ENCODE assay signal across 1 cellular context in the genomic region with DNA sequence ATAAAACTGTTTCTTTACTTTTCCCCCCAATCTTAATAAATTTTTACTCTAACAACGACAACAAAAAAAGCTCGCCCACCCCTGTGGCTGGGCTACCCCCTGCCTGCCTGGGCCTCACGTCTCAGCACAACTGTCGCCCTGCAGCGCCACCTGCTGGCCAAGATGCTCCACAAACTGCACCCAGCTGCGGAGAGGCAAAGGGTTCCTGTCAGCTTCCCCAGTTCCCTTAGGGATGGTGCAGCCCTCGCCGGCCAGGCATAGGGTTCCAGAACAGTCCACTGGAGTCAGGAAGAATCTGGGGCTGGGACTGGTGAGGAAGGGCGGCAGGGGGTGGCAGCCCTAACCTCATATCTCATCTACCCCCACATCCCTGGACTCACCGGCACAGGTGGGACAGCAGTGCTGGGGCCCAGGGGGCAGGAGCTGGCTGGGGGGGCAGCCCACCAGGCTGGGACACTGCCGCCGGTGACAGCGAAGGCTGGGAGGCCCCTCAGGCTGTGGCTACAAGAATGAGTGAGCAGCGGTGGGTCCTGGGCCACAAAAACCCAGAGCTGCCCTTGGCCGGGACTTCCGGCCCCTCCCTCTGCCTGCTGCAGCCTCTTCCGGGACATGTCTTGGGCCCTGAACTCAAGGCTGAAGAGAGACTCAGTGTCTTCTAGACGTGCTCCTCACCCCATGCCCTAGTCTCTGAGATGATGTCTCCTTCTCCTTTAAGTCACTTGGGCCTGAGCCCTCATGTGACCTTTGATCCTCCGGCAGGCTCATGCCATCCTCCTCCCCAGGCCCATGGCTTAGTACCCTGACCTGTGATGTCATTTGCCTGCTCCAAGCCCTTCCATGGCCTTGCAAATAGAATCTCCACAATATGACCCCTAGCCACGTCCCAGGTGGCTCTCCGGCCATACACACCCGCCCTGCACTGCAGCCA.
TF ChIP-seq lines count a peak whose summit lies in the region.

No MANE protein-coding gene starts in this region.

TF ChIP-seq in K562, 482 proteins besides CTCF, POLR2A, EP300 and RAD21 (continued from another document and continues in another):
- TF ChIP-seq, protein P1, sequence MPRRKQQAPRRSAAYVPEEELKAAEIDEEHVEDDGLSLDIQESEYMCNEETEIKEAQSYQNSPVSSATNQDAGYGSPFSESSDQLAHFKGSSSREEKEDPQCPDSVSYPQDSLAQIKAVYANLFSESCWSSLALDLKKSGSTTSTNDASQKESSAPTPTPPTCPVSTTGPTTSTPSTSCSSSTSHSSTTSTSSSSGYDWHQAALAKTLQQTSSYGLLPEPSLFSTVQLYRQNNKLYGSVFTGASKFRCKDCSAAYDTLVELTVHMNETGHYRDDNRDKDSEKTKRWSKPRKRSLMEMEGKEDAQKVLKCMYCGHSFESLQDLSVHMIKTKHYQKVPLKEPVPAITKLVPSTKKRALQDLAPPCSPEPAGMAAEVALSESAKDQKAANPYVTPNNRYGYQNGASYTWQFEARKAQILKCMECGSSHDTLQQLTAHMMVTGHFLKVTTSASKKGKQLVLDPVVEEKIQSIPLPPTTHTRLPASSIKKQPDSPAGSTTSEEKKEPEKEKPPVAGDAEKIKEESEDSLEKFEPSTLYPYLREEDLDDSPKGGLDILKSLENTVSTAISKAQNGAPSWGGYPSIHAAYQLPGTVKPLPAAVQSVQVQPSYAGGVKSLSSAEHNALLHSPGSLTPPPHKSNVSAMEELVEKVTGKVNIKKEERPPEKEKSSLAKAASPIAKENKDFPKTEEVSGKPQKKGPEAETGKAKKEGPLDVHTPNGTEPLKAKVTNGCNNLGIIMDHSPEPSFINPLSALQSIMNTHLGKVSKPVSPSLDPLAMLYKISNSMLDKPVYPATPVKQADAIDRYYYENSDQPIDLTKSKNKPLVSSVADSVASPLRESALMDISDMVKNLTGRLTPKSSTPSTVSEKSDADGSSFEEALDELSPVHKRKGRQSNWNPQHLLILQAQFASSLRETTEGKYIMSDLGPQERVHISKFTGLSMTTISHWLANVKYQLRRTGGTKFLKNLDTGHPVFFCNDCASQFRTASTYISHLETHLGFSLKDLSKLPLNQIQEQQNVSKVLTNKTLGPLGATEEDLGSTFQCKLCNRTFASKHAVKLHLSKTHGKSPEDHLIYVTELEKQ (CRISPR knock-in tag; IDR thresholded peaks at IDR 0.05), result no peak
- TF ChIP-seq RBM17 (IDR thresholded peaks at IDR 0.05; ENCODE audit: borderline replicate concordance, low read depth, low read length) (no peak), ZNF695 (CRISPR knock-in tag; IDR thresholded peaks at IDR 0.05) (no peak), SMARCA4 (IDR thresholded peaks at IDR 0.05) (0 out of 2 replicates have a peak, but pooled peaks have one; percentile 46), ELF1 (tag; IDR thresholded peaks at IDR 0.05) (no peak), ZBTB7A (IDR thresholded peaks at IDR 0.05; ENCODE audit: borderline replicate concordance, control insufficient read depth, low read depth, low read length) (peak; percentile 96), POU5F1 (IDR thresholded peaks at IDR 0.05; ENCODE audit: borderline replicate concordance, low read depth, low read length, partially characterized antibody) (no peak), NEUROD1 (IDR thresholded peaks at IDR 0.05; ENCODE audit: borderline replicate concordance, low read depth, low read length, partially characterized antibody) (no peak), ZNF12 (CRISPR knock-in tag; IDR thresholded peaks at IDR 0.05) (peak; percentile 30; the same call in 1 of the 2 replicates), CC2D1A (IDR thresholded peaks at IDR 0.05) (peak; percentile 68; the same call in 1 of the 2 replicates), ZNF311 (CRISPR knock-in tag; IDR thresholded peaks at IDR 0.05) (no peak), SUPT5H (IDR thresholded peaks at IDR 0.05) (no peak), FOS (IDR thresholded peaks at IDR 0.05; ENCODE audit: extremely low read depth, insufficient read length) (no peak), ZNF232 (CRISPR knock-in tag; IDR thresholded peaks at IDR 0.05) (no peak), ZNF830 (CRISPR knock-in tag; IDR thresholded peaks at IDR 0.05) (no peak), NFXL1 (CRISPR knock-in tag; IDR thresholded peaks at IDR 0.05) (0 out of 2 replicates have a peak, but pooled peaks have one; percentile 38), ZNF431 (CRISPR knock-in tag; IDR thresholded peaks at IDR 0.05) (no peak), NFYB (IDR thresholded peaks at IDR 0.05; ENCODE audit: extremely low read depth, insufficient read length) (no peak), ETV5 (CRISPR knock-in tag; IDR thresholded peaks at IDR 0.05; ENCODE audit: low read depth) (no peak), PHTF2 (CRISPR knock-in tag; IDR thresholded peaks at IDR 0.05) (no peak), ATF7 (IDR thresholded peaks at IDR 0.05) (0 out of 2 replicates have a peak, but pooled peaks have one; percentile 46), HDGF (IDR thresholded peaks at IDR 0.05) (no peak)
- TF ChIP-seq, protein P2, sequence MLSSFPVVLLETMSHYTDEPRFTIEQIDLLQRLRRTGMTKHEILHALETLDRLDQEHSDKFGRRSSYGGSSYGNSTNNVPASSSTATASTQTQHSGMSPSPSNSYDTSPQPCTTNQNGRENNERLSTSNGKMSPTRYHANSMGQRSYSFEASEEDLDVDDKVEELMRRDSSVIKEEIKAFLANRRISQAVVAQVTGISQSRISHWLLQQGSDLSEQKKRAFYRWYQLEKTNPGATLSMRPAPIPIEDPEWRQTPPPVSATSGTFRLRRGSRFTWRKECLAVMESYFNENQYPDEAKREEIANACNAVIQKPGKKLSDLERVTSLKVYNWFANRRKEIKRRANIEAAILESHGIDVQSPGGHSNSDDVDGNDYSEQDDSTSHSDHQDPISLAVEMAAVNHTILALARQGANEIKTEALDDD (IDR thresholded peaks at IDR 0.05), result no peak
- TF ChIP-seq, protein P3, sequence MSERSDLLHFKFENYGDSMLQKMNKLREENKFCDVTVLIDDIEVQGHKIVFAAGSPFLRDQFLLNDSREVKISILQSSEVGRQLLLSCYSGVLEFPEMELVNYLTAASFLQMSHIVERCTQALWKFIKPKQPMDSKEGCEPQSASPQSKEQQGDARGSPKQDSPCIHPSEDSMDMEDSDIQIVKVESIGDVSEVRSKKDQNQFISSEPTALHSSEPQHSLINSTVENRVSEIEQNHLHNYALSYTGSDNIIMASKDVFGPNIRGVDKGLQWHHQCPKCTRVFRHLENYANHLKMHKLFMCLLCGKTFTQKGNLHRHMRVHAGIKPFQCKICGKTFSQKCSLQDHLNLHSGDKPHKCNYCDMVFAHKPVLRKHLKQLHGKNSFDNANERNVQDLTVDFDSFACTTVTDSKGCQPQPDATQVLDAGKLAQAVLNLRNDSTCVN (CRISPR knock-in tag; IDR thresholded peaks at IDR 0.05), result 0 out of 2 replicates have a peak, but pooled peaks have one; percentile 9
- TF ChIP-seq, protein P4, sequence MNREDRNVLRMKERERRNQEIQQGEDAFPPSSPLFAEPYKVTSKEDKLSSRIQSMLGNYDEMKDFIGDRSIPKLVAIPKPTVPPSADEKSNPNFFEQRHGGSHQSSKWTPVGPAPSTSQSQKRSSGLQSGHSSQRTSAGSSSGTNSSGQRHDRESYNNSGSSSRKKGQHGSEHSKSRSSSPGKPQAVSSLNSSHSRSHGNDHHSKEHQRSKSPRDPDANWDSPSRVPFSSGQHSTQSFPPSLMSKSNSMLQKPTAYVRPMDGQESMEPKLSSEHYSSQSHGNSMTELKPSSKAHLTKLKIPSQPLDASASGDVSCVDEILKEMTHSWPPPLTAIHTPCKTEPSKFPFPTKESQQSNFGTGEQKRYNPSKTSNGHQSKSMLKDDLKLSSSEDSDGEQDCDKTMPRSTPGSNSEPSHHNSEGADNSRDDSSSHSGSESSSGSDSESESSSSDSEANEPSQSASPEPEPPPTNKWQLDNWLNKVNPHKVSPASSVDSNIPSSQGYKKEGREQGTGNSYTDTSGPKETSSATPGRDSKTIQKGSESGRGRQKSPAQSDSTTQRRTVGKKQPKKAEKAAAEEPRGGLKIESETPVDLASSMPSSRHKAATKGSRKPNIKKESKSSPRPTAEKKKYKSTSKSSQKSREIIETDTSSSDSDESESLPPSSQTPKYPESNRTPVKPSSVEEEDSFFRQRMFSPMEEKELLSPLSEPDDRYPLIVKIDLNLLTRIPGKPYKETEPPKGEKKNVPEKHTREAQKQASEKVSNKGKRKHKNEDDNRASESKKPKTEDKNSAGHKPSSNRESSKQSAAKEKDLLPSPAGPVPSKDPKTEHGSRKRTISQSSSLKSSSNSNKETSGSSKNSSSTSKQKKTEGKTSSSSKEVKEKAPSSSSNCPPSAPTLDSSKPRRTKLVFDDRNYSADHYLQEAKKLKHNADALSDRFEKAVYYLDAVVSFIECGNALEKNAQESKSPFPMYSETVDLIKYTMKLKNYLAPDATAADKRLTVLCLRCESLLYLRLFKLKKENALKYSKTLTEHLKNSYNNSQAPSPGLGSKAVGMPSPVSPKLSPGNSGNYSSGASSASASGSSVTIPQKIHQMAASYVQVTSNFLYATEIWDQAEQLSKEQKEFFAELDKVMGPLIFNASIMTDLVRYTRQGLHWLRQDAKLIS (CRISPR knock-in tag; IDR thresholded peaks at IDR 0.05), result 0 out of 2 replicates have a peak, but pooled peaks have one; percentile 26
- TF ChIP-seq, protein P5, sequence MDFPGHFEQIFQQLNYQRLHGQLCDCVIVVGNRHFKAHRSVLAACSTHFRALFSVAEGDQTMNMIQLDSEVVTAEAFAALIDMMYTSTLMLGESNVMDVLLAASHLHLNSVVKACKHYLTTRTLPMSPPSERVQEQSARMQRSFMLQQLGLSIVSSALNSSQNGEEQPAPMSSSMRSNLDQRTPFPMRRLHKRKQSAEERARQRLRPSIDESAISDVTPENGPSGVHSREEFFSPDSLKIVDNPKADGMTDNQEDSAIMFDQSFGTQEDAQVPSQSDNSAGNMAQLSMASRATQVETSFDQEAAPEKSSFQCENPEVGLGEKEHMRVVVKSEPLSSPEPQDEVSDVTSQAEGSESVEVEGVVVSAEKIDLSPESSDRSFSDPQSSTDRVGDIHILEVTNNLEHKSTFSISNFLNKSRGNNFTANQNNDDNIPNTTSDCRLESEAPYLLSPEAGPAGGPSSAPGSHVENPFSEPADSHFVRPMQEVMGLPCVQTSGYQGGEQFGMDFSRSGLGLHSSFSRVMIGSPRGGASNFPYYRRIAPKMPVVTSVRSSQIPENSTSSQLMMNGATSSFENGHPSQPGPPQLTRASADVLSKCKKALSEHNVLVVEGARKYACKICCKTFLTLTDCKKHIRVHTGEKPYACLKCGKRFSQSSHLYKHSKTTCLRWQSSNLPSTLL (IDR thresholded peaks at IDR 0.05), result no peak
- TF ChIP-seq, protein P6, sequence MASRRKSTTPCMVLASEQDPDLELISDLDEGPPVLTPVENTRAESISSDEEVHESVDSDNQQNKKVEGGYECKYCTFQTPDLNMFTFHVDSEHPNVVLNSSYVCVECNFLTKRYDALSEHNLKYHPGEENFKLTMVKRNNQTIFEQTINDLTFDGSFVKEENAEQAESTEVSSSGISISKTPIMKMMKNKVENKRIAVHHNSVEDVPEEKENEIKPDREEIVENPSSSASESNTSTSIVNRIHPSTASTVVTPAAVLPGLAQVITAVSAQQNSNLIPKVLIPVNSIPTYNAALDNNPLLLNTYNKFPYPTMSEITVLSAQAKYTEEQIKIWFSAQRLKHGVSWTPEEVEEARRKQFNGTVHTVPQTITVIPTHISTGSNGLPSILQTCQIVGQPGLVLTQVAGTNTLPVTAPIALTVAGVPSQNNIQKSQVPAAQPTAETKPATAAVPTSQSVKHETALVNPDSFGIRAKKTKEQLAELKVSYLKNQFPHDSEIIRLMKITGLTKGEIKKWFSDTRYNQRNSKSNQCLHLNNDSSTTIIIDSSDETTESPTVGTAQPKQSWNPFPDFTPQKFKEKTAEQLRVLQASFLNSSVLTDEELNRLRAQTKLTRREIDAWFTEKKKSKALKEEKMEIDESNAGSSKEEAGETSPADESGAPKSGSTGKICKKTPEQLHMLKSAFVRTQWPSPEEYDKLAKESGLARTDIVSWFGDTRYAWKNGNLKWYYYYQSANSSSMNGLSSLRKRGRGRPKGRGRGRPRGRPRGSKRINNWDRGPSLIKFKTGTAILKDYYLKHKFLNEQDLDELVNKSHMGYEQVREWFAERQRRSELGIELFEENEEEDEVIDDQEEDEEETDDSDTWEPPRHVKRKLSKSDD (conservative IDR thresholded peaks at IDR 0.05; ENCODE audit: low read length), result no peak
- TF ChIP-seq, protein P7, sequence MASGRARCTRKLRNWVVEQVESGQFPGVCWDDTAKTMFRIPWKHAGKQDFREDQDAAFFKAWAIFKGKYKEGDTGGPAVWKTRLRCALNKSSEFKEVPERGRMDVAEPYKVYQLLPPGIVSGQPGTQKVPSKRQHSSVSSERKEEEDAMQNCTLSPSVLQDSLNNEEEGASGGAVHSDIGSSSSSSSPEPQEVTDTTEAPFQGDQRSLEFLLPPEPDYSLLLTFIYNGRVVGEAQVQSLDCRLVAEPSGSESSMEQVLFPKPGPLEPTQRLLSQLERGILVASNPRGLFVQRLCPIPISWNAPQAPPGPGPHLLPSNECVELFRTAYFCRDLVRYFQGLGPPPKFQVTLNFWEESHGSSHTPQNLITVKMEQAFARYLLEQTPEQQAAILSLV (tag; IDR thresholded peaks at IDR 0.05), result 0 out of 2 replicates have a peak, but pooled peaks have one; percentile 18
- TF ChIP-seq, protein P8, sequence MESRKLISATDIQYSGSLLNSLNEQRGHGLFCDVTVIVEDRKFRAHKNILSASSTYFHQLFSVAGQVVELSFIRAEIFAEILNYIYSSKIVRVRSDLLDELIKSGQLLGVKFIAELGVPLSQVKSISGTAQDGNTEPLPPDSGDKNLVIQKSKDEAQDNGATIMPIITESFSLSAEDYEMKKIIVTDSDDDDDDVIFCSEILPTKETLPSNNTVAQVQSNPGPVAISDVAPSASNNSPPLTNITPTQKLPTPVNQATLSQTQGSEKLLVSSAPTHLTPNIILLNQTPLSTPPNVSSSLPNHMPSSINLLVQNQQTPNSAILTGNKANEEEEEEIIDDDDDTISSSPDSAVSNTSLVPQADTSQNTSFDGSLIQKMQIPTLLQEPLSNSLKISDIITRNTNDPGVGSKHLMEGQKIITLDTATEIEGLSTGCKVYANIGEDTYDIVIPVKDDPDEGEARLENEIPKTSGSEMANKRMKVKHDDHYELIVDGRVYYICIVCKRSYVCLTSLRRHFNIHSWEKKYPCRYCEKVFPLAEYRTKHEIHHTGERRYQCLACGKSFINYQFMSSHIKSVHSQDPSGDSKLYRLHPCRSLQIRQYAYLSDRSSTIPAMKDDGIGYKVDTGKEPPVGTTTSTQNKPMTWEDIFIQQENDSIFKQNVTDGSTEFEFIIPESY (CRISPR knock-in tag; IDR thresholded peaks at IDR 0.05), result peak; percentile 72; the same call in 1 of the 2 replicates
- TF ChIP-seq, protein P9, sequence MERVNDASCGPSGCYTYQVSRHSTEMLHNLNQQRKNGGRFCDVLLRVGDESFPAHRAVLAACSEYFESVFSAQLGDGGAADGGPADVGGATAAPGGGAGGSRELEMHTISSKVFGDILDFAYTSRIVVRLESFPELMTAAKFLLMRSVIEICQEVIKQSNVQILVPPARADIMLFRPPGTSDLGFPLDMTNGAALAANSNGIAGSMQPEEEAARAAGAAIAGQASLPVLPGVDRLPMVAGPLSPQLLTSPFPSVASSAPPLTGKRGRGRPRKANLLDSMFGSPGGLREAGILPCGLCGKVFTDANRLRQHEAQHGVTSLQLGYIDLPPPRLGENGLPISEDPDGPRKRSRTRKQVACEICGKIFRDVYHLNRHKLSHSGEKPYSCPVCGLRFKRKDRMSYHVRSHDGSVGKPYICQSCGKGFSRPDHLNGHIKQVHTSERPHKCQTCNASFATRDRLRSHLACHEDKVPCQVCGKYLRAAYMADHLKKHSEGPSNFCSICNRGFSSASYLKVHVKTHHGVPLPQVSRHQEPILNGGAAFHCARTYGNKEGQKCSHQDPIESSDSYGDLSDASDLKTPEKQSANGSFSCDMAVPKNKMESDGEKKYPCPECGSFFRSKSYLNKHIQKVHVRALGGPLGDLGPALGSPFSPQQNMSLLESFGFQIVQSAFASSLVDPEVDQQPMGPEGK (CRISPR knock-in tag; IDR thresholded peaks at IDR 0.05; ENCODE audit: borderline replicate concordance), result no peak
